Comparison of ENCODE assay signal across 16 cellular contexts in genomic region chr21:45515241-45516061, GRCh38. TPM values are rescaled to one million over a fixed set of nuclear protein-coding genes. Genes with fewer than 3 reads are reported as not detected.
DNase-seq lines count a peak whose midpoint lies in the region; ATAC-seq and TF ChIP-seq lines count a peak whose summit lies in the region.
"Had no signal": no experiment of that assay in that cellular context is flagged by ENCODE, and none has a peak within 500 bp of the region (broad histone marks: within the 10 kb centered on the region; RNA-seq: fewer than 3 reads in every experiment).

No MANE protein-coding gene starts in this region.

- H3K27me3 ChIP-seq in Caco-2 (replicated peaks; ENCODE audit: control insufficient read depth, insufficient read depth, low read length) (no peaks in the 10 kb centered on the region), MG63 (no peaks in the 10 kb centered on the region)
- H3K27me3 ChIP-seq: thyroid gland had no signal

- H3K4me3 ChIP-seq in Caco-2 (ENCODE audit: low read depth, low read length) = no peak overlapping the region
- no peak overlapping the region for H3K4me3 ChIP-seq in MG63
- H3K4me3 ChIP-seq: thyroid gland had no signal

- peak overlapping the region; percentile 100 for H3K27ac ChIP-seq in VCaP
- H3K27ac ChIP-seq: thyroid gland had no signal

- DNase-seq in Caco-2 (peak; percentile 48 to 68), iPS-NIHi7 (ENCODE audit: extremely low spot score) (peak; percentile 52), sciatic nerve (ENCODE audit: low spot score) (peak; percentile 49), MG63 (no peak), GM20000 (ENCODE audit: low spot score) (no peak)
- no peak for DNase-seq in activated effector memory CD4-positive, alpha-beta T cell treated with Interleukin-2 at 50 U/mL for 16 hours
- DNase-seq: activated T-cell treated with anti-CD3 and anti-CD28 coated beads, Interleukin-2, amount 50 U/mL, for 72 hours; hypothalamus; Kasumi-1; NCI-H1105 treated with DMSO at 0.1 percent for 48 hours; NCI-H524 treated with DMSO at 0.1 percent for 48 hours; retina; stimulated activated naive B cell treated with anti-CD40 and anti-IgM and Interleukin-4, amounts not matched to agents 10 μg/mL and 1 μg/mL and 100 μg/mL, for 72 hours; thyroid gland had no signal

- intact Hi-C loops in Caco-2 (cut with micrococcal nuclease; ENCODE audit: unreplicated experiment) (no loop called here), sciatic nerve (cut with DNase I) (no loop called here)

- H3K27ac Mint-ChIP-seq in Caco-2 (ENCODE audit: unreplicated experiment) = peak overlapping the region; percentile 19
- H3K27ac Mint-ChIP-seq: activated T-cell treated with anti-CD3 and anti-CD28 coated beads, Interleukin-2, amount 50 U/mL, for 72 hours; dendritic cell treated with granulocyte-macrophage colony-stimulating factor and Interleukin-4, amounts not matched to agents 40 ng/mL and 50 ng/mL, for 4 days; stimulated activated naive B cell treated with anti-CD40 and anti-IgM and Interleukin-4, amounts not matched to agents 10 μg/mL and 1 μg/mL and 100 μg/mL, for 72 hours had no signal

- BruUV-seq in Caco-2 (replicated peaks; lab: Mats Ljungman, UMichigan) = no TSS peak

- POLR2A ChIA-PET in Caco-2 (lab: Charles Lee) = no interaction called here

- H3K9me3 ChIP-seq in Caco-2 = peaks cover 12% of the 10 kb centered on the region
- peaks cover 22% of the 10 kb centered on the region for H3K9me3 ChIP-seq in MG63
- H3K9me3 ChIP-seq: thyroid gland had no signal

- H3K9me3 Mint-ChIP-seq in Caco-2 (ENCODE audit: unreplicated experiment) = peaks cover 29% of the 10 kb centered on the region

- no peaks in the 10 kb centered on the region for H3K27me3 Mint-ChIP-seq in Caco-2 (ENCODE audit: insufficient read depth, unreplicated experiment)
- H3K27me3 Mint-ChIP-seq: dendritic cell treated with granulocyte-macrophage colony-stimulating factor and Interleukin-4, amounts not matched to agents 40 ng/mL and 50 ng/mL, for 4 days; stimulated activated naive B cell treated with anti-CD40 and anti-IgM and Interleukin-4, amounts not matched to agents 10 μg/mL and 1 μg/mL and 100 μg/mL, for 72 hours had no signal

- H3K4me1 ChIP-seq in Caco-2 = no peaks in the 10 kb centered on the region
- H3K4me1 ChIP-seq: thyroid gland had no signal

- TF ChIP-seq CTCF in Caco-2 (IDR thresholded peaks at IDR 0.05; ENCODE audit: insufficient read depth in 1 of 2, low read depth in 1 of 2, low read length in 1 of 2, severe bottlenecking in 1 of 2, unreplicated experiment in 1 of 2) (no peak), VCaP (conservative IDR thresholded peaks at IDR 0.05) (no peak), GM20000 (IDR thresholded peaks at IDR 0.05; ENCODE audit: extremely low read depth, missing control alignments) (no peak)

- H3K4me3 Mint-ChIP-seq in Caco-2 (ENCODE audit: unreplicated experiment) = no peak overlapping the region
- H3K4me3 Mint-ChIP-seq: activated T-cell treated with anti-CD3 and anti-CD28 coated beads, Interleukin-2, amount 50 U/mL, for 72 hours; dendritic cell treated with granulocyte-macrophage colony-stimulating factor and Interleukin-4, amounts not matched to agents 40 ng/mL and 50 ng/mL, for 4 days; stimulated activated naive B cell treated with anti-CD40 and anti-IgM and Interleukin-4, amounts not matched to agents 10 μg/mL and 1 μg/mL and 100 μg/mL, for 72 hours had no signal

- H3K36me3 ChIP-seq in Caco-2 (ENCODE audit: control insufficient read depth, insufficient read depth, low read length) = peaks cover under 1% of the 10 kb centered on the region; the same call in 1 of the 2 replicates
- H3K36me3 ChIP-seq in MG63 = peaks cover 57% of the 10 kb centered on the region

- peaks cover 100% of the 10 kb centered on the region for H3K36me3 Mint-ChIP-seq in Caco-2 (ENCODE audit: insufficient read depth, unreplicated experiment)

- ATAC-seq in sciatic nerve = no peak
- ATAC-seq: activated T-cell treated with anti-CD3 and anti-CD28 coated beads, Interleukin-2, amount 50 U/mL, for 72 hours; stimulated activated naive B cell treated with anti-CD40 and anti-IgM and Interleukin-4, amounts not matched to agents 10 μg/mL and 1 μg/mL and 100 μg/mL, for 72 hours had no signal

- H3K4me1 Mint-ChIP-seq in Caco-2 (ENCODE audit: low read depth, unreplicated experiment) = no peaks in the 10 kb centered on the region

- CTCF ChIA-PET in Caco-2 (lab: Charles Lee) = no interaction called here

RNA-seq across cellular contexts. Expression of gene SLC19A1, which starts 26.8 kb away (rescaled TPM):
- 45.4 and 47.3 TPM in 2 replicates for total RNA-seq in Caco-2 (2022)
- total RNA-seq in sciatic nerve = 10.2 TPM
- total RNA-seq in MG63 (2014; rRNA removed; shearing (Covaris generic); ENCODE audit: low replicate concordance) = 25.5 and 26.7 TPM in 2 replicates

Comparison
In these comparisons a context has a peak if more than half of its experiments do, and no peak if none do; other contexts are left out.
1. DNase-seq: peak in Caco-2 (2 of 2), iPS-NIHi7 (single experiment) and sciatic nerve (single experiment); none in MG63 (single experiment), activated effector memory CD4-positive, alpha-beta T cell treated with Interleukin-2 at 50 U/mL for 16 hours (single experiment) and GM20000 (single experiment).